In genomic region chr14:68698773-68699172, GRCh38 we compare ENCODE assay signal across 7 cellular contexts.
DNase-seq lines count a peak whose midpoint lies in the region; ATAC-seq and TF ChIP-seq lines count a peak whose summit lies in the region.
"Not testable (repeated sequence)": the region's sequence is repeated elsewhere in the genome, so short reads cannot be mapped to it uniquely, and the experiment has no call there.

No MANE protein-coding gene starts in this region.

- not testable (repeated sequence) for H2AFZ ChIP-seq in mesenchymal stem cell (ENCODE audit: low read depth, low read length)

- H3K23ac ChIP-seq in mesenchymal stem cell (ENCODE audit: low read length in 2 of 2) = not testable (repeated sequence)

- WGBS in mesenchymal stem cell = 97% methylated on average over 13 of the region's 14 CpGs

- H4K8ac ChIP-seq in mesenchymal stem cell (ENCODE audit: low read length) = not testable (repeated sequence)

- H2BK120ac ChIP-seq in mesenchymal stem cell (ENCODE audit: low read depth, low read length) = not testable (repeated sequence)

- not testable (repeated sequence) for H2BK5ac ChIP-seq in mesenchymal stem cell (ENCODE audit: low read depth, low read length, poor library complexity, severe bottlenecking)

- not testable (repeated sequence) for H3K4me3 ChIP-seq in DOHH2 (ENCODE audit: low read length); mesenchymal stem cell (ENCODE audit: insufficient read depth in 1 of 2, low read depth in 1 of 2, low read length in 2 of 2); upper lobe of right lung

- not testable (repeated sequence) for H3K27me3 ChIP-seq in DOHH2 (ENCODE audit: control insufficient read depth, low read length); mesenchymal stem cell (ENCODE audit: control insufficient read depth in 1 of 2, insufficient read depth in 1 of 2, low read length in 2 of 2); upper lobe of right lung

- H3K9me3 Mint-ChIP-seq in chondrocyte (ENCODE audit: low read depth) = not testable (repeated sequence)

- H3K27ac ChIP-seq in DOHH2 (ENCODE audit: low read depth, low read length); mesenchymal stem cell (ENCODE audit: low read length, poor library complexity, severe bottlenecking); upper lobe of right lung: not testable (repeated sequence)

- not testable (repeated sequence) for H4K91ac ChIP-seq in mesenchymal stem cell (ENCODE audit: low read length)

- H3K4me3 Mint-ChIP-seq in chondrocyte (ENCODE audit: unreplicated experiment) = not testable (repeated sequence)

- H3K79me1 ChIP-seq in mesenchymal stem cell (replicated peaks; ENCODE audit: low read length, poor library complexity, severe bottlenecking) = not testable (repeated sequence)

- H3K9me3 ChIP-seq in DOHH2 (ENCODE audit: control insufficient read depth, insufficient read depth, low read length); mesenchymal stem cell (ENCODE audit: control insufficient read depth, low read length); upper lobe of right lung: not testable (repeated sequence)

- intact Hi-C loops in sciatic nerve (cut with DNase I); upper lobe of right lung (cut with DNase I): not testable (repeated sequence)

- not testable (repeated sequence) for H3K27me3 Mint-ChIP-seq in chondrocyte (ENCODE audit: low read depth)

- TF ChIP-seq CTCF in DOHH2 (IDR thresholded peaks at IDR 0.05; ENCODE audit: low read depth, low read length, poor library complexity, severe bottlenecking); chondrocyte (IDR thresholded peaks at IDR 0.05); upper lobe of right lung (IDR thresholded peaks at IDR 0.05): not testable (repeated sequence)

- H3F3A ChIP-seq in DOHH2 (ENCODE audit: control insufficient read depth, insufficient read depth) = not testable (repeated sequence)

- peak overlapping the region; percentile 21 for H3K9ac ChIP-seq in mesenchymal stem cell (ENCODE audit: low read length)

- H3K36me3 Mint-ChIP-seq in chondrocyte (ENCODE audit: low read depth) = not testable (repeated sequence)

- peak; percentile 7 for ATAC-seq in sciatic nerve
- ATAC-seq in upper lobe of right lung = not testable (repeated sequence)

- not testable (repeated sequence) for H2BK15ac ChIP-seq in mesenchymal stem cell (ENCODE audit: low read depth, poor library complexity, severe bottlenecking)

- not testable (repeated sequence) for H3K14ac ChIP-seq in mesenchymal stem cell (ENCODE audit: low read length in 2 of 2)

- not testable (repeated sequence) for H2AK5ac ChIP-seq in mesenchymal stem cell (ENCODE audit: low read length, severe bottlenecking)

- not testable (repeated sequence) for H3K4ac ChIP-seq in mesenchymal stem cell (ENCODE audit: low read depth in 1 of 2, low read length in 2 of 2)

- peak overlapping the region; percentile 14; the same call in 1 of the 2 replicates for H3K4me2 ChIP-seq in DOHH2 (ENCODE audit: low read length)
- H3K4me2 ChIP-seq in mesenchymal stem cell (ENCODE audit: low read length, poor library complexity, severe bottlenecking) = not testable (repeated sequence)

- H3K9me2 ChIP-seq in DOHH2 (replicated peaks; ENCODE audit: control insufficient read depth, low read length) = not testable (repeated sequence)

- not testable (repeated sequence) for H3K27ac Mint-ChIP-seq in chondrocyte (ENCODE audit: unreplicated experiment)

- not testable (repeated sequence) for H2BK12ac ChIP-seq in mesenchymal stem cell (ENCODE audit: low read length in 2 of 2)

- H3K4me1 Mint-ChIP-seq in chondrocyte (ENCODE audit: low read depth) = peaks cover 34% of the 10 kb centered on the region

- not testable (repeated sequence) for H4K20me1 ChIP-seq in DOHH2 (ENCODE audit: control insufficient read depth, insufficient read depth, low read depth, low read length)

- H3K4me1 ChIP-seq in DOHH2 (ENCODE audit: control insufficient read depth, low read length) (peaks cover 50% of the 10 kb centered on the region), mesenchymal stem cell (ENCODE audit: control insufficient read depth, insufficient read depth, low read depth, low read length) (peaks cover 24% of the 10 kb centered on the region)
- H3K4me1 ChIP-seq in upper lobe of right lung = not testable (repeated sequence)

- peak; percentile 12 for DNase-seq in activated effector memory CD4-positive, alpha-beta T cell treated with anti-CD3 and anti-CD28 coated beads, Interleukin-2, amount 50 U/mL, for 16 hours
- DNase-seq in chondrocyte (ENCODE audit: low spot score) = peak; percentile 18
- peak; percentile 37 for DNase-seq in fibroblast of gingiva (ENCODE audit: low read depth)
- DNase-seq in mesenchymal stem cell = not testable (repeated sequence)
- DNase-seq in sciatic nerve (ENCODE audit: low spot score) = peak; percentile 62
- DNase-seq in upper lobe of right lung = peak; percentile 38

- H3K36me3 ChIP-seq in DOHH2 (ENCODE audit: control insufficient read depth, low read length); mesenchymal stem cell (ENCODE audit: control insufficient read depth in 1 of 2, insufficient read depth in 2 of 2, low read depth in 1 of 2, low read length in 2 of 2); upper lobe of right lung: not testable (repeated sequence)

- H3K18ac ChIP-seq in mesenchymal stem cell (ENCODE audit: low read depth in 1 of 2, low read length in 2 of 2) = not testable (repeated sequence)

- H3K79me2 ChIP-seq in DOHH2 (ENCODE audit: control insufficient read depth, low read length) = not testable (repeated sequence)
